In genomic region chr11:14891143-14892035, GRCh38 we compare ENCODE assay signal across 1 cellular context.
TF ChIP-seq lines count a peak whose summit lies in the region.

No MANE protein-coding gene starts in this region.

TF ChIP-seq in WTC11, 78 proteins besides CTCF, POLR2A, EP300 and RAD21 (continued from another document and continues in another):
- TF ChIP-seq, protein P1, sequence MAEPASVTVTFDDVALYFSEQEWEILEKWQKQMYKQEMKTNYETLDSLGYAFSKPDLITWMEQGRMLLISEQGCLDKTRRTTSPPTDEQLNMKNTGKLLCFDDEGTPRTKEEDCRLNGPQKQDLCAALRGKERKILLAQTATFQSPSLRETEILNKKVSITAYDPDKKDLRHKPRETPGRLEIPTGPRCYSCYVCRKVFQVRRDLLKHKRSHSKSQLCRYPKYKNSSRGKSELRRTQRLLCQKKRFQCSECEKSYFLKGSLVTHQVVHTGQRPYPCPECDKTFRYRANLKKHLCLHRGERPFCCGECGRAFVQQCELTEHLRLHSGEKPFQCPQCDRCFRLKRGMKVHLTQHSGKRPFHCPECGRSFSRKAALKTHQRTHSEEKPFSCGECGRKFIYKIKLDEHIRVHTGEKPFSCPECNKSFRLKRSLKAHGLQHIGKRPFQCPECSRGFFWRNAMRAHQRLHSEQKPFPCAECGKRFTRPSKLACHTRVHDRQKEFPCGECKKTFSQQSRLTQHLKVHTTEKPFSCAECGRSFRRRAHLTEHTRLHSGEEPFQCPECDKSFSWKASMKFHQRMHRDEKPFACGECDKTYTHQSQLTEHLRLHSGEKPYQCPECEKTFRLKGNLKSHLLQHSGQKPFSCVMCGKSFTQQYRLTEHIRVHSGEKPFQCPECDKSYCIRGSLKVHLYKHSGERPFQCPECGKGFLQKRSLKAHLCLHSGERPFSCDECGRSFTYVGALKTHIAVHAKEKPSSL (CRISPR knock-in tag; conservative IDR thresholded peaks at IDR 0.05) = no peak
- peak; percentile 99 for TF ChIP-seq ETV6 (CRISPR knock-in tag; IDR thresholded peaks at IDR 0.05)
- TF ChIP-seq CREM (CRISPR knock-in tag; IDR thresholded peaks at IDR 0.05) = peak; percentile 93
- TF ChIP-seq NR2C2 (CRISPR knock-in tag; IDR thresholded peaks at IDR 0.05) = peak; percentile 90
- TF ChIP-seq FOXP4 (CRISPR knock-in tag; IDR thresholded peaks at IDR 0.05) = peak; percentile 100
- TF ChIP-seq IRF2 (CRISPR knock-in tag; IDR thresholded peaks at IDR 0.05; ENCODE audit: borderline replicate concordance, low read depth) = peak; percentile 91
- TF ChIP-seq JUN (CRISPR knock-in tag; IDR thresholded peaks at IDR 0.05) = peak; percentile 99
- no peak for TF ChIP-seq MXD4 (CRISPR knock-in tag; IDR thresholded peaks at IDR 0.05; ENCODE audit: borderline replicate concordance)
- peak; percentile 96 for TF ChIP-seq ATF2 (CRISPR knock-in tag; IDR thresholded peaks at IDR 0.05; ENCODE audit: borderline replicate concordance, low read depth)
- TF ChIP-seq, protein P2, sequence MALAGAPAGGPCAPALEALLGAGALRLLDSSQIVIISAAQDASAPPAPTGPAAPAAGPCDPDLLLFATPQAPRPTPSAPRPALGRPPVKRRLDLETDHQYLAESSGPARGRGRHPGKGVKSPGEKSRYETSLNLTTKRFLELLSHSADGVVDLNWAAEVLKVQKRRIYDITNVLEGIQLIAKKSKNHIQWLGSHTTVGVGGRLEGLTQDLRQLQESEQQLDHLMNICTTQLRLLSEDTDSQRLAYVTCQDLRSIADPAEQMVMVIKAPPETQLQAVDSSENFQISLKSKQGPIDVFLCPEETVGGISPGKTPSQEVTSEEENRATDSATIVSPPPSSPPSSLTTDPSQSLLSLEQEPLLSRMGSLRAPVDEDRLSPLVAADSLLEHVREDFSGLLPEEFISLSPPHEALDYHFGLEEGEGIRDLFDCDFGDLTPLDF (CRISPR knock-in tag; IDR thresholded peaks at IDR 0.05) = peak; percentile 99
- TF ChIP-seq SMAD3 (CRISPR knock-in tag; IDR thresholded peaks at IDR 0.05; ENCODE audit: borderline replicate concordance) = peak; percentile 99
- peak; percentile 98 for TF ChIP-seq ZBTB43 (CRISPR knock-in tag; IDR thresholded peaks at IDR 0.05)
- TF ChIP-seq ZNF423 (CRISPR knock-in tag; IDR thresholded peaks at IDR 0.05) = no peak
- peak; percentile 97 for TF ChIP-seq ATF3 (CRISPR knock-in tag; conservative IDR thresholded peaks at IDR 0.05)
- peak; percentile 99 for TF ChIP-seq IRF1 (CRISPR knock-in tag; IDR thresholded peaks at IDR 0.05)
- no peak for TF ChIP-seq CDX4 (CRISPR knock-in tag; IDR thresholded peaks at IDR 0.05; ENCODE audit: borderline replicate concordance)
- no peak for TF ChIP-seq AR (CRISPR knock-in tag; IDR thresholded peaks at IDR 0.05)
- no peak for TF ChIP-seq ZNF396 (CRISPR knock-in tag; IDR thresholded peaks at IDR 0.05; ENCODE audit: borderline replicate concordance)
- peak; percentile 99 for TF ChIP-seq CBFB (CRISPR knock-in tag; IDR thresholded peaks at IDR 0.05; ENCODE audit: low read depth)
- TF ChIP-seq GRHL2 (CRISPR knock-in tag; IDR thresholded peaks at IDR 0.05; ENCODE audit: insufficient replicate concordance, severe bottlenecking) = no peak
- peak; percentile 100 for TF ChIP-seq MAX (CRISPR knock-in tag; IDR thresholded peaks at IDR 0.05)
- TF ChIP-seq ZBTB21 (CRISPR knock-in tag; IDR thresholded peaks at IDR 0.05; ENCODE audit: borderline replicate concordance) = peak; percentile 93
- TF ChIP-seq ZNF532 (CRISPR knock-in tag; IDR thresholded peaks at IDR 0.05; ENCODE audit: borderline replicate concordance) = no peak
- peak; percentile 97 for TF ChIP-seq HMGXB4 (CRISPR knock-in tag; IDR thresholded peaks at IDR 0.05)
- TF ChIP-seq MLX (CRISPR knock-in tag; IDR thresholded peaks at IDR 0.05) = peak; percentile 98
- peak; percentile 91 for TF ChIP-seq SP1 (CRISPR knock-in tag; conservative IDR thresholded peaks at IDR 0.05)
- peak; percentile 100 for TF ChIP-seq FOXP1 (CRISPR knock-in tag; IDR thresholded peaks at IDR 0.05; ENCODE audit: borderline replicate concordance)
- TF ChIP-seq, protein P3, sequence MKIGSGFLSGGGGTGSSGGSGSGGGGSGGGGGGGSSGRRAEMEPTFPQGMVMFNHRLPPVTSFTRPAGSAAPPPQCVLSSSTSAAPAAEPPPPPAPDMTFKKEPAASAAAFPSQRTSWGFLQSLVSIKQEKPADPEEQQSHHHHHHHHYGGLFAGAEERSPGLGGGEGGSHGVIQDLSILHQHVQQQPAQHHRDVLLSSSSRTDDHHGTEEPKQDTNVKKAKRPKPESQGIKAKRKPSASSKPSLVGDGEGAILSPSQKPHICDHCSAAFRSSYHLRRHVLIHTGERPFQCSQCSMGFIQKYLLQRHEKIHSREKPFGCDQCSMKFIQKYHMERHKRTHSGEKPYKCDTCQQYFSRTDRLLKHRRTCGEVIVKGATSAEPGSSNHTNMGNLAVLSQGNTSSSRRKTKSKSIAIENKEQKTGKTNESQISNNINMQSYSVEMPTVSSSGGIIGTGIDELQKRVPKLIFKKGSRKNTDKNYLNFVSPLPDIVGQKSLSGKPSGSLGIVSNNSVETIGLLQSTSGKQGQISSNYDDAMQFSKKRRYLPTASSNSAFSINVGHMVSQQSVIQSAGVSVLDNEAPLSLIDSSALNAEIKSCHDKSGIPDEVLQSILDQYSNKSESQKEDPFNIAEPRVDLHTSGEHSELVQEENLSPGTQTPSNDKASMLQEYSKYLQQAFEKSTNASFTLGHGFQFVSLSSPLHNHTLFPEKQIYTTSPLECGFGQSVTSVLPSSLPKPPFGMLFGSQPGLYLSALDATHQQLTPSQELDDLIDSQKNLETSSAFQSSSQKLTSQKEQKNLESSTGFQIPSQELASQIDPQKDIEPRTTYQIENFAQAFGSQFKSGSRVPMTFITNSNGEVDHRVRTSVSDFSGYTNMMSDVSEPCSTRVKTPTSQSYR (CRISPR knock-in tag; IDR thresholded peaks at IDR 0.05) = peak; percentile 100
